In the genomic region with DNA sequence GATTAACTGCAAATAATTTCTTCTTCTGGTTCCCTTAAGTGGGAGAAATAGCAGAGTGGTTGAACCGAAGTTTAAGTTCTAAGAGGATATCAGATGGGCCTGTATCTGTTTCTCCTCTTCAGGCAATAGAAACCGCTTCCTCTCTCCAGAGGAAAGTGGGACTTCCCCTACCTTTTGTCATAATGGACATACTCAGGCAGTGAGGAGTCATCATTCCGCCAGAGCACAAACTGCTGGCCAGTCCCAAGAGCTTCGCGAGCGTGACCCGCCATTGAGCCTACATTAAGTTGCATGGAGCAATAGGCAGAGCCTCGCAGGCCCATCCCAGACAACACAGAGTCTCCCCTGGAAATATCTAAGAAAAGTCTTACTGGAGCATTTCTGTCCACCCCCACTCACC, we compare ENCODE assay signal across 12 cellular contexts.
DNase-seq lines count a peak whose midpoint lies in the region; ATAC-seq lines count a peak whose summit lies in the region.
"Had no signal": no experiment of that assay in that cellular context is flagged by ENCODE, and none has a peak within 500 bp of the region (broad histone marks: within the 10 kb centered on the region; RNA-seq: fewer than 3 reads in every experiment).

No MANE protein-coding gene starts in this region.

- no peak overlapping the region for H3K18ac ChIP-seq in mesendoderm (ENCODE audit: low read length)

- peaks cover 61% of the 10 kb centered on the region for H3K4me1 Mint-ChIP-seq in activated T-helper 17 cell treated with anti-CD3 and anti-CD28 coated beads, Interleukin-2, amount 50 U/mL, for 72 hours

- no peak overlapping the region for H2BK5ac ChIP-seq in mesendoderm (ENCODE audit: low read length)

- H4K8ac ChIP-seq in mesendoderm (ENCODE audit: low read depth, low read length) = no peak overlapping the region

- H3K36me3 Mint-ChIP-seq in activated T-helper 17 cell treated with anti-CD3 and anti-CD28 coated beads, Interleukin-2, amount 50 U/mL, for 72 hours (ENCODE audit: low read depth) = peaks cover 28% of the 10 kb centered on the region

- H3K27ac ChIP-seq in mesendoderm (ENCODE audit: low read depth, low read length) = no peak overlapping the region
- H3K27ac ChIP-seq: lower lobe of right lung had no signal

- H3K27me3 ChIP-seq in mesendoderm (ENCODE audit: insufficient read depth, low read length, poor library complexity) = no peaks in the 10 kb centered on the region
- H3K27me3 ChIP-seq: thyroid gland had no signal

- H3K4me3 Mint-ChIP-seq in activated T-helper 17 cell treated with anti-CD3 and anti-CD28 coated beads, Interleukin-2, amount 50 U/mL, for 72 hours = peak overlapping the region; percentile 87

- no peak overlapping the region for H3K56ac ChIP-seq in mesendoderm (ENCODE audit: low read length)

- H3K27me3 Mint-ChIP-seq in activated T-helper 17 cell treated with anti-CD3 and anti-CD28 coated beads, Interleukin-2, amount 50 U/mL, for 72 hours = no peaks in the 10 kb centered on the region

- DNase-seq in NCI-H1417 (lab: John Stamatoyannopoulos, UW) = peak in 2 of 3 experiments; percentile 49 to 53
- no peak for DNase-seq in NCI-H1417 treated with DMSO at 0.1 percent for 48 hours (lab: John Stamatoyannopoulos, UW)
- no peak for DNase-seq in Jurkat, Clone E6-1 (ENCODE audit: low read depth, low spot score)
- DNase-seq in midbrain (lab: John Stamatoyannopoulos, UW) = peak; percentile 7
- no peak for DNase-seq in anterior cingulate cortex (lab: John Stamatoyannopoulos, UW)
- no peak for DNase-seq in mesendoderm
- DNase-seq: lower lobe of right lung, NCI-H187 treated with DMSO at 0.1 percent for 48 hours had no signal

- H3K9ac ChIP-seq in mesendoderm (ENCODE audit: low read length) = no peak overlapping the region

- H3K9me3 Mint-ChIP-seq in activated T-helper 17 cell treated with anti-CD3 and anti-CD28 coated beads, Interleukin-2, amount 50 U/mL, for 72 hours = no peaks in the 10 kb centered on the region

- H3K27ac Mint-ChIP-seq in activated T-helper 17 cell treated with anti-CD3 and anti-CD28 coated beads, Interleukin-2, amount 50 U/mL, for 72 hours = peak overlapping the region; percentile 99

- no peaks in the 10 kb centered on the region for H3K79me1 ChIP-seq in mesendoderm (ENCODE audit: low read length)

- H3K4me2 ChIP-seq in mesendoderm (ENCODE audit: low read length) = no peak overlapping the region

- WGBS in mesendoderm (ENCODE audit: extremely low coverage, insufficient coverage, low lambda C conversion rate) = no CpG with 5 or more reads among the region's 8 CpGs

- H2BK15ac ChIP-seq in mesendoderm (replicated peaks; ENCODE audit: low read depth) = no peak overlapping the region

- H3K4me3 ChIP-seq in Jurkat, Clone E6-1 (ENCODE audit: low read length) = peak overlapping the region; percentile 52
- no peak overlapping the region for H3K4me3 ChIP-seq in mesendoderm (ENCODE audit: low read length)
- H3K4me3 ChIP-seq: lower lobe of right lung, thyroid gland had no signal

- H4K5ac ChIP-seq in mesendoderm (ENCODE audit: low read length) = no peak overlapping the region

- peak; percentile 49 for ATAC-seq in activated T-helper 17 cell treated with anti-CD3 and anti-CD28 coated beads, Interleukin-2, amount 50 U/mL, for 72 hours (replicated peaks)
- ATAC-seq in GM21381 (IDR thresholded peaks at IDR 0.05; ENCODE audit: unreplicated experiment) = no peak
- ATAC-seq: SK-N-SH treated with all-trans-retinoic acid at 6 μM for 48 hours had no signal

- no peak overlapping the region for H2AK5ac ChIP-seq in mesendoderm (ENCODE audit: low read length)

- no peak overlapping the region for H3K4ac ChIP-seq in mesendoderm (ENCODE audit: low read depth, low read length)

- no peaks in the 10 kb centered on the region for H3K79me2 ChIP-seq in mesendoderm (ENCODE audit: control insufficient read depth, insufficient read depth, low read length)

- no peak overlapping the region for H2BK120ac ChIP-seq in mesendoderm (ENCODE audit: low read depth, low read length)

- H3K36me3 ChIP-seq in mesendoderm (ENCODE audit: control insufficient read depth, insufficient read depth, low read length) = no peaks in the 10 kb centered on the region
- H3K36me3 ChIP-seq: lower lobe of right lung, thyroid gland had no signal

- H3K4me1 ChIP-seq in mesendoderm (ENCODE audit: control insufficient read depth, low read depth, low read length) = no peaks in the 10 kb centered on the region

- no peak overlapping the region for H3K23ac ChIP-seq in mesendoderm (ENCODE audit: low read length)

Comparison
In these comparisons a context has a peak if more than half of its experiments do, and no peak if none do; other contexts are left out.
1. DNase-seq: peak in NCI-H1417 (2 of 3) and midbrain (single experiment); none in NCI-H1417 treated with DMSO at 0.1 percent for 48 hours (single experiment), Jurkat, Clone E6-1 (single experiment), anterior cingulate cortex (0 of 58) and mesendoderm (single experiment).